1 cellular context compared by ENCODE assay signal in the genomic region with DNA sequence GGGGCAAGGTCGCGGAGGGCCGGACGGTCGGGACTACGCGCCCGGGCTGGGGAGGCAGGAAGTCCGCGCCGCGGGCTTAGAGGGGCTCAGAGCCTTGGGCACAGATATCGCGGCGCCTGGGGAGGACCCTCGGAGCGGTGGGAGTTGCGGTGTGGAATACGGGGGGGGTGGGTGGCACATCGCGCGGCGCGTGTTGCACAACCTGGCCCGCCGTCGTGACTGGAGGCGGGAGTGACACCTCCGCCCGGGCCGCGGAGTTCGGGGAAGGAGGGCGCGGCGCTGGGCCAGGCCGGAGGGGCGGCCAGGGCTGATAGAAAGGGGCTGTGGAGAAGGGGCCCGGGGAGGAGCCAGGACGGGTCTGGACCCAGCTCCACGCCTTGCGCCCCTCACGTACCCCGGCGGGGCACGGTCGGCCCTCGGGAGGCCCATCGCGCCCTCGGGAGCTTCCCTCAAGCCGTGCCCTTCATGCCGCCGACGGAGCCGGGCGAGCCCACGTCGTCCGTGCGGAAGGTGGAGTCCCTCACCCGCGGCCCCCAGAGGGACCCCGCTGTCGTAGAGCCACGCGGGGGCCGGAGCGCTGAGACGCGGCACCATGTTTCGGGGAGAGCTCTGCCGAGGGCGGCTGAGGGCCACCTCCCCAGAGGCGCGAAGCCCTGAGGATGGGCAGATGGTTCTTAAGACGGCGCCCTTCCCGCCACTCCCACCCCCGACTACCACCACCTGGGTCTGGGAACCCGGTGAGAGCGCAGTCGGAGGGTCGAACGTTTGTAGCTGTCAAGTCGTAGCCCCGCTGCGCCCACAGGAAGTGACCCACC.
TF ChIP-seq lines count a peak whose summit lies in the region.

No MANE protein-coding gene starts in this region.

TF ChIP-seq in K562, 482 proteins besides CTCF, POLR2A, EP300 and RAD21 (continues in another document):
- TF ChIP-seq, protein P1, sequence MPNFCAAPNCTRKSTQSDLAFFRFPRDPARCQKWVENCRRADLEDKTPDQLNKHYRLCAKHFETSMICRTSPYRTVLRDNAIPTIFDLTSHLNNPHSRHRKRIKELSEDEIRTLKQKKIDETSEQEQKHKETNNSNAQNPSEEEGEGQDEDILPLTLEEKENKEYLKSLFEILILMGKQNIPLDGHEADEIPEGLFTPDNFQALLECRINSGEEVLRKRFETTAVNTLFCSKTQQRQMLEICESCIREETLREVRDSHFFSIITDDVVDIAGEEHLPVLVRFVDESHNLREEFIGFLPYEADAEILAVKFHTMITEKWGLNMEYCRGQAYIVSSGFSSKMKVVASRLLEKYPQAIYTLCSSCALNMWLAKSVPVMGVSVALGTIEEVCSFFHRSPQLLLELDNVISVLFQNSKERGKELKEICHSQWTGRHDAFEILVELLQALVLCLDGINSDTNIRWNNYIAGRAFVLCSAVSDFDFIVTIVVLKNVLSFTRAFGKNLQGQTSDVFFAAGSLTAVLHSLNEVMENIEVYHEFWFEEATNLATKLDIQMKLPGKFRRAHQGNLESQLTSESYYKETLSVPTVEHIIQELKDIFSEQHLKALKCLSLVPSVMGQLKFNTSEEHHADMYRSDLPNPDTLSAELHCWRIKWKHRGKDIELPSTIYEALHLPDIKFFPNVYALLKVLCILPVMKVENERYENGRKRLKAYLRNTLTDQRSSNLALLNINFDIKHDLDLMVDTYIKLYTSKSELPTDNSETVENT (CRISPR knock-in tag; IDR thresholded peaks at IDR 0.05) = no peak
- TF ChIP-seq, protein P2, sequence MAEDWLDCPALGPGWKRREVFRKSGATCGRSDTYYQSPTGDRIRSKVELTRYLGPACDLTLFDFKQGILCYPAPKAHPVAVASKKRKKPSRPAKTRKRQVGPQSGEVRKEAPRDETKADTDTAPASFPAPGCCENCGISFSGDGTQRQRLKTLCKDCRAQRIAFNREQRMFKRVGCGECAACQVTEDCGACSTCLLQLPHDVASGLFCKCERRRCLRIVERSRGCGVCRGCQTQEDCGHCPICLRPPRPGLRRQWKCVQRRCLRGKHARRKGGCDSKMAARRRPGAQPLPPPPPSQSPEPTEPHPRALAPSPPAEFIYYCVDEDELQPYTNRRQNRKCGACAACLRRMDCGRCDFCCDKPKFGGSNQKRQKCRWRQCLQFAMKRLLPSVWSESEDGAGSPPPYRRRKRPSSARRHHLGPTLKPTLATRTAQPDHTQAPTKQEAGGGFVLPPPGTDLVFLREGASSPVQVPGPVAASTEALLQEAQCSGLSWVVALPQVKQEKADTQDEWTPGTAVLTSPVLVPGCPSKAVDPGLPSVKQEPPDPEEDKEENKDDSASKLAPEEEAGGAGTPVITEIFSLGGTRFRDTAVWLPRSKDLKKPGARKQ (CRISPR knock-in tag; IDR thresholded peaks at IDR 0.05) = no peak
- TF ChIP-seq HLTF (IDR thresholded peaks at IDR 0.05) (no peak), CHD4 (IDR thresholded peaks at IDR 0.05; ENCODE audit: insufficient read depth, insufficient replicate concordance, low read depth, low read length, poor library complexity, severe bottlenecking) (no peak), TAF15 (IDR thresholded peaks at IDR 0.05; ENCODE audit: low read depth, low read length) (no peak), GATAD2B (IDR thresholded peaks at IDR 0.05; ENCODE audit: borderline replicate concordance) (no peak), OTX1 (CRISPR knock-in tag; IDR thresholded peaks at IDR 0.05) (no peak), PRPF4 (IDR thresholded peaks at IDR 0.05; ENCODE audit: insufficient read depth, low read depth, low read length, poor library complexity, severe bottlenecking) (no peak), PHF20 (IDR thresholded peaks at IDR 0.05; ENCODE audit: partially characterized antibody) (no peak), TAF1 (IDR thresholded peaks at IDR 0.05; ENCODE audit: control insufficient read depth, extremely low read depth, insufficient read depth, low read length, severe bottlenecking) (no peak), CEBPG (CRISPR knock-in tag; IDR thresholded peaks at IDR 0.05) (peak; percentile 57; the same call in 1 of the 2 replicates), CEBPG (tag; conservative IDR thresholded peaks at IDR 0.05 in 1 of 2, IDR thresholded peaks at IDR 0.05 in 1 of 2) (peak in 1 of 2 experiments; percentile 77; a peak in 3 of 4 replicates)
- TF ChIP-seq, protein P3, sequence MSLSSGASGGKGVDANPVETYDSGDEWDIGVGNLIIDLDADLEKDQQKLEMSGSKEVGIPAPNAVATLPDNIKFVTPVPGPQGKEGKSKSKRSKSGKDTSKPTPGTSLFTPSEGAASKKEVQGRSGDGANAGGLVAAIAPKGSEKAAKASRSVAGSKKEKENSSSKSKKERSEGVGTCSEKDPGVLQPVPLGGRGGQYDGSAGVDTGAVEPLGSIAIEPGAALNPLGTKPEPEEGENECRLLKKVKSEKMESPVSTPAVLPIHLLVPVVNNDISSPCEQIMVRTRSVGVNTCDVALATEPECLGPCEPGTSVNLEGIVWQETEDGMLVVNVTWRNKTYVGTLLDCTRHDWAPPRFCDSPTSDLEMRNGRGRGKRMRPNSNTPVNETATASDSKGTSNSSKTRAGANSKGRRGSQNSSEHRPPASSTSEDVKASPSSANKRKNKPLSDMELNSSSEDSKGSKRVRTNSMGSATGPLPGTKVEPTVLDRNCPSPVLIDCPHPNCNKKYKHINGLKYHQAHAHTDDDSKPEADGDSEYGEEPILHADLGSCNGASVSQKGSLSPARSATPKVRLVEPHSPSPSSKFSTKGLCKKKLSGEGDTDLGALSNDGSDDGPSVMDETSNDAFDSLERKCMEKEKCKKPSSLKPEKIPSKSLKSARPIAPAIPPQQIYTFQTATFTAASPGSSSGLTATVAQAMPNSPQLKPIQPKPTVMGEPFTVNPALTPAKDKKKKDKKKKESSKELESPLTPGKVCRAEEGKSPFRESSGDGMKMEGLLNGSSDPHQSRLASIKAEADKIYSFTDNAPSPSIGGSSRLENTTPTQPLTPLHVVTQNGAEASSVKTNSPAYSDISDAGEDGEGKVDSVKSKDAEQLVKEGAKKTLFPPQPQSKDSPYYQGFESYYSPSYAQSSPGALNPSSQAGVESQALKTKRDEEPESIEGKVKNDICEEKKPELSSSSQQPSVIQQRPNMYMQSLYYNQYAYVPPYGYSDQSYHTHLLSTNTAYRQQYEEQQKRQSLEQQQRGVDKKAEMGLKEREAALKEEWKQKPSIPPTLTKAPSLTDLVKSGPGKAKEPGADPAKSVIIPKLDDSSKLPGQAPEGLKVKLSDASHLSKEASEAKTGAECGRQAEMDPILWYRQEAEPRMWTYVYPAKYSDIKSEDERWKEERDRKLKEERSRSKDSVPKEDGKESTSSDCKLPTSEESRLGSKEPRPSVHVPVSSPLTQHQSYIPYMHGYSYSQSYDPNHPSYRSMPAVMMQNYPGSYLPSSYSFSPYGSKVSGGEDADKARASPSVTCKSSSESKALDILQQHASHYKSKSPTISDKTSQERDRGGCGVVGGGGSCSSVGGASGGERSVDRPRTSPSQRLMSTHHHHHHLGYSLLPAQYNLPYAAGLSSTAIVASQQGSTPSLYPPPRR (CRISPR knock-in tag; IDR thresholded peaks at IDR 0.05; ENCODE audit: borderline replicate concordance) = no peak
- TF ChIP-seq, protein P4, sequence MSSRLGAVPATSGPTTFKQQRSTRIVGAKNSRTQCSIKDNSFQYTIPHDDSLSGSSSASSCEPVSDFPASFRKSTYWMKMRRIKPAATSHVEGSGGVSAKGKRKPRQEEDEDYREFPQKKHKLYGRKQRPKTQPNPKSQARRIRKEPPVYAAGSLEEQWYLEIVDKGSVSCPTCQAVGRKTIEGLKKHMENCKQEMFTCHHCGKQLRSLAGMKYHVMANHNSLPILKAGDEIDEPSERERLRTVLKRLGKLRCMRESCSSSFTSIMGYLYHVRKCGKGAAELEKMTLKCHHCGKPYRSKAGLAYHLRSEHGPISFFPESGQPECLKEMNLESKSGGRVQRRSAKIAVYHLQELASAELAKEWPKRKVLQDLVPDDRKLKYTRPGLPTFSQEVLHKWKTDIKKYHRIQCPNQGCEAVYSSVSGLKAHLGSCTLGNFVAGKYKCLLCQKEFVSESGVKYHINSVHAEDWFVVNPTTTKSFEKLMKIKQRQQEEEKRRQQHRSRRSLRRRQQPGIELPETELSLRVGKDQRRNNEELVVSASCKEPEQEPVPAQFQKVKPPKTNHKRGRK (tag; IDR thresholded peaks at IDR 0.05) = no peak
- TF ChIP-seq, protein P5, sequence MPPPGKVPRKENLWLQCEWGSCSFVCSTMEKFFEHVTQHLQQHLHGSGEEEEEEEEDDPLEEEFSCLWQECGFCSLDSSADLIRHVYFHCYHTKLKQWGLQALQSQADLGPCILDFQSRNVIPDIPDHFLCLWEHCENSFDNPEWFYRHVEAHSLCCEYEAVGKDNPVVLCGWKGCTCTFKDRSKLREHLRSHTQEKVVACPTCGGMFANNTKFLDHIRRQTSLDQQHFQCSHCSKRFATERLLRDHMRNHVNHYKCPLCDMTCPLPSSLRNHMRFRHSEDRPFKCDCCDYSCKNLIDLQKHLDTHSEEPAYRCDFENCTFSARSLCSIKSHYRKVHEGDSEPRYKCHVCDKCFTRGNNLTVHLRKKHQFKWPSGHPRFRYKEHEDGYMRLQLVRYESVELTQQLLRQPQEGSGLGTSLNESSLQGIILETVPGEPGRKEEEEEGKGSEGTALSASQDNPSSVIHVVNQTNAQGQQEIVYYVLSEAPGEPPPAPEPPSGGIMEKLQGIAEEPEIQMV (tag; conservative IDR thresholded peaks at IDR 0.05; ENCODE audit: low read depth) = no peak
- TF ChIP-seq, protein P6, sequence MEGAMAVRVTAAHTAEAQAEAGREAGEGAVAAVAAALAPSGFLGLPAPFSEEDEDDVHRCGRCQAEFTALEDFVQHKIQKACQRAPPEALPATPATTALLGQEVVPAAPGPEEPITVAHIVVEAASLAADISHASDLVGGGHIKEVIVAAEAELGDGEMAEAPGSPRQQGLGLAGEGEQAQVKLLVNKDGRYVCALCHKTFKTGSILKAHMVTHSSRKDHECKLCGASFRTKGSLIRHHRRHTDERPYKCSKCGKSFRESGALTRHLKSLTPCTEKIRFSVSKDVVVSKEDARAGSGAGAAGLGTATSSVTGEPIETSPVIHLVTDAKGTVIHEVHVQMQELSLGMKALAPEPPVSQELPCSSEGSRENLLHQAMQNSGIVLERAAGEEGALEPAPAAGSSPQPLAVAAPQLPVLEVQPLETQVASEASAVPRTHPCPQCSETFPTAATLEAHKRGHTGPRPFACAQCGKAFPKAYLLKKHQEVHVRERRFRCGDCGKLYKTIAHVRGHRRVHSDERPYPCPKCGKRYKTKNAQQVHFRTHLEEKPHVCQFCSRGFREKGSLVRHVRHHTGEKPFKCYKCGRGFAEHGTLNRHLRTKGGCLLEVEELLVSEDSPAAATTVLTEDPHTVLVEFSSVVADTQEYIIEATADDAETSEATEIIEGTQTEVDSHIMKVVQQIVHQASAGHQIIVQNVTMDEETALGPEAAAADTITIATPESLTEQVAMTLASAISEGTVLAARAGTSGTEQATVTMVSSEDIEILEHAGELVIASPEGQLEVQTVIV (CRISPR knock-in tag; IDR thresholded peaks at IDR 0.05; ENCODE audit: borderline replicate concordance) = no peak
- TF ChIP-seq, protein P7, sequence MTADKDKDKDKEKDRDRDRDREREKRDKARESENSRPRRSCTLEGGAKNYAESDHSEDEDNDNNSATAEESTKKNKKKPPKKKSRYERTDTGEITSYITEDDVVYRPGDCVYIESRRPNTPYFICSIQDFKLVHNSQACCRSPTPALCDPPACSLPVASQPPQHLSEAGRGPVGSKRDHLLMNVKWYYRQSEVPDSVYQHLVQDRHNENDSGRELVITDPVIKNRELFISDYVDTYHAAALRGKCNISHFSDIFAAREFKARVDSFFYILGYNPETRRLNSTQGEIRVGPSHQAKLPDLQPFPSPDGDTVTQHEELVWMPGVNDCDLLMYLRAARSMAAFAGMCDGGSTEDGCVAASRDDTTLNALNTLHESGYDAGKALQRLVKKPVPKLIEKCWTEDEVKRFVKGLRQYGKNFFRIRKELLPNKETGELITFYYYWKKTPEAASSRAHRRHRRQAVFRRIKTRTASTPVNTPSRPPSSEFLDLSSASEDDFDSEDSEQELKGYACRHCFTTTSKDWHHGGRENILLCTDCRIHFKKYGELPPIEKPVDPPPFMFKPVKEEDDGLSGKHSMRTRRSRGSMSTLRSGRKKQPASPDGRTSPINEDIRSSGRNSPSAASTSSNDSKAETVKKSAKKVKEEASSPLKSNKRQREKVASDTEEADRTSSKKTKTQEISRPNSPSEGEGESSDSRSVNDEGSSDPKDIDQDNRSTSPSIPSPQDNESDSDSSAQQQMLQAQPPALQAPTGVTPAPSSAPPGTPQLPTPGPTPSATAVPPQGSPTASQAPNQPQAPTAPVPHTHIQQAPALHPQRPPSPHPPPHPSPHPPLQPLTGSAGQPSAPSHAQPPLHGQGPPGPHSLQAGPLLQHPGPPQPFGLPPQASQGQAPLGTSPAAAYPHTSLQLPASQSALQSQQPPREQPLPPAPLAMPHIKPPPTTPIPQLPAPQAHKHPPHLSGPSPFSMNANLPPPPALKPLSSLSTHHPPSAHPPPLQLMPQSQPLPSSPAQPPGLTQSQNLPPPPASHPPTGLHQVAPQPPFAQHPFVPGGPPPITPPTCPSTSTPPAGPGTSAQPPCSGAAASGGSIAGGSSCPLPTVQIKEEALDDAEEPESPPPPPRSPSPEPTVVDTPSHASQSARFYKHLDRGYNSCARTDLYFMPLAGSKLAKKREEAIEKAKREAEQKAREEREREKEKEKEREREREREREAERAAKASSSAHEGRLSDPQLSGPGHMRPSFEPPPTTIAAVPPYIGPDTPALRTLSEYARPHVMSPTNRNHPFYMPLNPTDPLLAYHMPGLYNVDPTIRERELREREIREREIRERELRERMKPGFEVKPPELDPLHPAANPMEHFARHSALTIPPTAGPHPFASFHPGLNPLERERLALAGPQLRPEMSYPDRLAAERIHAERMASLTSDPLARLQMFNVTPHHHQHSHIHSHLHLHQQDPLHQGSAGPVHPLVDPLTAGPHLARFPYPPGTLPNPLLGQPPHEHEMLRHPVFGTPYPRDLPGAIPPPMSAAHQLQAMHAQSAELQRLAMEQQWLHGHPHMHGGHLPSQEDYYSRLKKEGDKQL (CRISPR knock-in tag; IDR thresholded peaks at IDR 0.05; ENCODE audit: borderline replicate concordance) = no peak
- TF ChIP-seq, protein P8, sequence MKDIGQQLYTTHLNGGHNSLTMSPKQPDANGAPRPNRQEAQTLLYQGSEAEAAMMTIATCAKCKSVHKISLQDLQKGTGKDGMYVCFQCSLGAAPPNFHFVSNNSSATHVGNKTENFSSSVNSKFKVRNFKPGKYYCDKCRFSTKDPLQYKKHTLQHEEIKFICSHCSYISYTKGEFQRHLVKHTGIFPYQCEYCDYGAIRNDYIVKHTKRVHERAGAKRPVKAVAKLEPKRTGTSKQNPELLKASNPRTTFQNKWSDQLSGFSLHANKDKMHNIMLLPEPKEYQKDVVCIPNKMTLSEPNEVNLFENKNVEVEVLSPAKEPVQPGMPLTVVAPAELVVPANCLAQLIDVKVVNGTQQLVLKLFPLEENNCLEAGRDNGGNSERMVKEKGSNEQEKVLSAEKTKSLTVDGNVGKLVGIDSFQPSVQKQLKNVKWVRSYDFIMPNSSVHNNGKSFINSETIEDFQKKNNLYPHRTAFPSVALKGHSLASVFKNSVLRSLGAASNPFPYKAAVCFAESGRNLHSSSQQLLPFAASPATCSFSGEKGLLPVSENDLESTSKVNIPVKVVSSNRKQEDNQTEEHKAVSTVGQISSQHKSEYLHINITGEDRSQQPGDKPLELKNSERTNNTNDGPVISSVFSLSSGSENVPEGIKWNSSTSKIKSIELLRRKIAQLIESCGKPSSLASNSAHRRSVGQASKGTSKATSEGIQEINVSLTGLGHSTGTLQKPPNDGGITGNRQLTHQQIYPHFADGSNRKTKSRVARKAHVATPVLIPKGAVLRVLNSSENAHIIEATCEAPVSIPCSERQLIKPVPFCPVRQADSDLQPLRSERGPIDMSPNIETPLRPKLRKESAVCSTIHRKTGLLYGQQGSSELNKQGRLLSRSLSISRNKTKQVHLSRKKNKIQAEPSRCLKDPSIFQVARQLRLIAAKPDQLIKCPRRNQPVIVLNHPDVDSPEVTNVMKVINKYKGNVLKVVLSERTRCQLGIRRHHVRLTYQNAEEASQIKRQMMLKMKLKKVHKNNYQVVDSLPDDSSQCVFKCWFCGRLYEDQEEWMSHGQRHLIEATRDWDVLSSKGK (CRISPR knock-in tag; IDR thresholded peaks at IDR 0.05) = no peak
